In the genomic region with DNA sequence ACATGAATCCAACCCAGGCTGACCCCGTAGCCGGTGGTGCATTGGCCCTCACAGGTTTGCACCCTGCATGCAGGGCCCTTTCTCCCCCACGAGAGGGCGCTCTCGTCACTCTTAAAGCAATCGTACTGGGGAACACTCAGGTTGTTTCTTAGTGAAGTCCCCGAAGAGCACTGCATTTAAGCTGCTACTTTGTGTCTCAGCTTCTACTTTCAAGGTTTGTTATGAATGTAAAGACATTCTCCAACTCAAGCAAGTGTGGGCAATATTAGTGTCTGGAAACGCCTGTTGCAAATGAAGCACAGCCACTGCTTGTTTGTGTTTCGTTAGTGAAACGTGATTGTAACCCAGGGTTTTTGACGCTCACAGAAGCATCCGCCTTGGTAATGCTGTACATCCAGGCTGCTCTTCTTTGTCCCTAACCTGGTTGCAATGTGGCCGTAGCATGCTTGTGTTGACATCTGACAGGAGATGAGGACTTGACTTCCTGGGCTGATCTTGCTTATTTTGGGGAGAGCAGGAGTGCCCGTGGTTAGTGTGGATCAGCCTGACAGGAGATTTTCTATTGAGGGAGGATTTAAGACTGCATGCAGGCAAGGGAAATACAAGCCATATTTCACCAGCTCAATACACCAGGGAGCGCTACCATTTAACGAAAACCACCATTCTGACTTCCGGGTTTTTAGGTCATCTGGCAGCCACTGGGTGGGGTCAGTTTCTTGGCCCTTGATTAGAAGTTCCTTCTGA, we compare ENCODE assay signal across 8 cellular contexts.
A peak's percentile ranks its signal among the peaks of the same experiment; 100 is the strongest.
DNase-seq lines count a peak whose midpoint lies in the region; TF ChIP-seq lines count a peak whose summit lies in the region.

No MANE protein-coding gene starts in this region.

- no peaks in the 10 kb centered on the region for H3K36me3 Mint-ChIP-seq in endodermal cell (ENCODE audit: low read depth)

- no peaks in the 10 kb centered on the region for H3K27me3 ChIP-seq in endodermal cell (ENCODE audit: control insufficient read depth, insufficient read depth, low read length, poor library complexity, severe bottlenecking)
- H3K27me3 ChIP-seq in mononuclear cell (ENCODE audit: insufficient read depth, low read length), result no peaks in the 10 kb centered on the region

- 38 to 51% methylated on average over 15 to 17 of the region's 17 CpGs for WGBS in endodermal cell (ENCODE audit: insufficient coverage in 1 of 2, insufficient read length in 1 of 2), 2 experiments

- no peaks in the 10 kb centered on the region for H3K9me3 Mint-ChIP-seq in endodermal cell

- DNase-seq in COR-L47 (lab: John Stamatoyannopoulos, UW) (peak; percentile 72), GM20000 (ENCODE audit: low spot score) (peak; percentile 74), HPDE6-E6E7 (ENCODE audit: extremely low spot score) (peak; percentile 64), NCI-H82 treated with DMSO at 0.1 percent for 48 hours (lab: John Stamatoyannopoulos, UW; ENCODE audit: unreplicated experiment) (peak; percentile 64), endodermal cell (peak; percentile 94)
- DNase-seq in activated CD8-positive, alpha-beta memory T cell treated with anti-CD3 and anti-CD28 coated beads for 48 hours (ENCODE audit: low read depth in 2 of 3, low spot score in 2 of 3), result peak; percentile 45 to 71 (median 50)
- DNase-seq in stimulated activated CD8-positive, alpha-beta memory T cell treated with anti-CD3 and anti-CD28 coated beads, Interleukin-2, amount 100 ng/mL, for 1 hour (ENCODE audit: low read depth in 2 of 2), result peak; percentile 61 to 63

- H3K9me3 ChIP-seq in endodermal cell (ENCODE audit: control insufficient read depth, low read length), result no peaks in the 10 kb centered on the region
- no peaks in the 10 kb centered on the region for H3K9me3 ChIP-seq in mononuclear cell (ENCODE audit: low read depth, low read length)

- H3K4me3 ChIP-seq in endodermal cell (ENCODE audit: low read length) (no peak overlapping the region), mononuclear cell (ENCODE audit: low read length) (peak overlapping the region; percentile 41)

- no peak overlapping the region for H3K9ac ChIP-seq in endodermal cell (ENCODE audit: extremely low read depth, low read length, poor library complexity, severe bottlenecking)

- peak overlapping the region; percentile 12 for H3K4me3 Mint-ChIP-seq in endodermal cell

- no peaks in the 10 kb centered on the region for H3K36me3 ChIP-seq in endodermal cell (ENCODE audit: control insufficient read depth, insufficient read depth, low read length)

- peaks cover 6% of the 10 kb centered on the region for H3K4me1 Mint-ChIP-seq in endodermal cell

- no peak overlapping the region for H3K27ac Mint-ChIP-seq in endodermal cell

- TF ChIP-seq CTCF in GM20000 (IDR thresholded peaks at IDR 0.05; ENCODE audit: extremely low read depth, missing control alignments), result peak; percentile 98
- peak; percentile 98 for TF ChIP-seq CTCF in endodermal cell (conservative IDR thresholded peaks at IDR 0.05)

- H3K27me3 Mint-ChIP-seq in endodermal cell (ENCODE audit: insufficient read depth), result no peaks in the 10 kb centered on the region

- no peak overlapping the region for H3K27ac ChIP-seq in endodermal cell (ENCODE audit: low read depth, low read length)

- H3K4me1 ChIP-seq in endodermal cell (ENCODE audit: control insufficient read depth, insufficient read depth, low read length) (no peaks in the 10 kb centered on the region), mononuclear cell (ENCODE audit: insufficient read depth, low read length) (peaks cover 9% of the 10 kb centered on the region)
